29 cellular contexts compared by ENCODE assay signal in the genomic region with DNA sequence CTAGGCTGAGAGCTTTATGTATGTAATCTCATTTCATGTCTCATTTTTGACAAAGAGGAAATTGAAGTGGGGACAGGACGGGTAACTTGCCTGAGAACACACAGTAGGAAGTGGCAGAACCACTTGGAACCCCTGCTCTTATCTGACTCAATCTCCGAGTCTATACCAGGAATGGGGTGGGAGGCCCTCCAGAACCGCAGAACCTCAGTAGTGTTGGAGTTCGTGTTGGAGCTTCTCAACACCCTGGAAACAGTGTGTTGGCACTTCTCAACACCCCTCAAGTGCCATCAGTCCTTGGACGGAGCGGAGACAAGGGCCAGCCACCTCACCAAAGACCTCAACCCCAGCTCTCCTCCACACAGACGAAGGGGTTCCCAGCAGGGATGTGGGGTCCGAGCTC. TPM values are rescaled to one million over a fixed set of nuclear protein-coding genes. Genes with fewer than 3 reads are reported as not detected.
"Had no signal": no experiment of that assay in that cellular context is flagged by ENCODE, and none has a peak within 500 bp of the region (broad histone marks: within the 10 kb centered on the region; RNA-seq: fewer than 3 reads in every experiment).

No MANE protein-coding gene starts in this region.

- H3K27ac ChIP-seq: ascending aorta, body of pancreas, SJSA1 had no signal

- DNase-seq: activated CD4-positive, alpha-beta T cell treated with anti-CD3 and anti-CD28 coated beads for 48 hours; activated CD4-positive, alpha-beta T cell treated with anti-CD3 and anti-CD28 coated beads, Interleukin-2, amount 50 U/mL, for 4 hours; activated CD4-positive, CD25-positive, alpha-beta regulatory T cell treated with anti-CD3 and anti-CD28 coated beads, Interleukin-2, amount 50 U/mL, for 72 hours; activated CD8-positive, alpha-beta memory T cell treated with anti-CD3 and anti-CD28 coated beads, Interleukin-2, amount 10 ng/mL, durations not matched to agents 7 days and 5 days; activated effector memory CD4-positive, alpha-beta T cell treated with Interleukin-2 at 50 U/mL for 16 hours; activated naive CD4-positive, alpha-beta T cell; activated naive CD8-positive, alpha-beta T cell treated with anti-CD3 and anti-CD28 coated beads, Interleukin-2, amount 50 U/mL, for 24 hours; activated T-cell treated with anti-CD3 and anti-CD28 coated beads, Interleukin-2, amount 50 U/mL, for 24 hours; amniotic stem cell; body of pancreas; central memory CD4-positive, alpha-beta T cell; Karpas-422; NCI-H1092; NCI-H1417; NCI-H1694; NCI-H2029 treated with DMSO at 0.1 percent for 48 hours; NCI-H510A treated with DMSO at 0.1 percent for 48 hours; NCI-H69; NK-92 treated with Interleukin-12 subunit alpha and Interleukin-12 subunit beta, amount 100 ng/mL, for 24 hours; OCI-M1; RPMI8226 had no signal

- H3K4me3 ChIP-seq: ascending aorta, body of pancreas, SJSA1 had no signal

- H3K27me3 ChIP-seq: ascending aorta, body of pancreas, SJSA1 had no signal

- H3K36me3 ChIP-seq: ascending aorta, SJSA1 had no signal

- ATAC-seq: activated CD8-positive, alpha-beta memory T cell treated with anti-CD3 and anti-CD28 coated beads, Interleukin-2, amount 10 ng/mL, durations not matched to agents 7 days and 5 days; activated naive CD4-positive, alpha-beta T cell treated with anti-CD3 and anti-CD28 coated beads, Interleukin-2, amount 50 U/mL, for 72 hours; activated naive CD8-positive, alpha-beta T cell treated with anti-CD3 and anti-CD28 coated beads, Interleukin-2, amount 50 U/mL, for 24 hours; body of pancreas; Panc1; Right ventricle myocardium inferior; SK-N-SH treated with all-trans-retinoic acid at 6 μM for 48 hours had no signal

- H3K9me3 ChIP-seq: ascending aorta, body of pancreas, SJSA1 had no signal

RNA-seq across cellular contexts. Expression of gene SPDYC, which starts 53.0 kb away (rescaled TPM):
- total RNA-seq: activated CD8-positive, alpha-beta memory T cell treated with anti-CD3 and anti-CD28 coated beads, Interleukin-2, amount 10 ng/mL, durations not matched to agents 7 days and 5 days; activated naive CD4-positive, alpha-beta T cell treated with anti-CD3 and anti-CD28 coated beads, Interleukin-2, amount 50 U/mL, for 72 hours; activated T-helper 1 cell treated with anti-CD3 and anti-CD28 coated beads, Interleukin-12 subunit alpha, Interleukin-12 subunit beta, Interleukin-2, Interleukin-4 antibody, amounts not matched to agents 30 ng/mL and 10 ng/mL and 1 ng/mL, durations not matched to agents 14 hours and 24 hours and 36 hours; ascending aorta; body of pancreas; bronchial epithelial cell; Right ventricle myocardium inferior; SJSA1 had no signal
